ENCODE assay signal across 9 cellular contexts in genomic region chr2:224400886-224401632, GRCh38. TPM values are rescaled to one million over a fixed set of nuclear protein-coding genes. Genes with fewer than 3 reads are reported as not detected.
DNase-seq lines count a peak whose midpoint lies in the region; ATAC-seq and TF ChIP-seq lines count a peak whose summit lies in the region.
"Had no signal": no experiment of that assay in that cellular context is flagged by ENCODE, and none has a peak within 500 bp of the region (broad histone marks: within the 10 kb centered on the region; RNA-seq: fewer than 3 reads in every experiment).

No MANE protein-coding gene starts in this region.

- H3K4me1 ChIP-seq in breast epithelium, result no peaks in the 10 kb centered on the region
- H3K4me1 ChIP-seq in mammary epithelial cell (ENCODE audit: insufficient read depth, low read length), result no peaks in the 10 kb centered on the region
- peaks cover 0 to 4% of the 10 kb centered on the region in 2 donors for H3K4me1 ChIP-seq in esophagus (ENCODE audit: control insufficient read depth in 2 of 2, insufficient read depth in 2 of 2, low read length in 1 of 2)
- H3K4me1 ChIP-seq in neural progenitor cell, result no peaks in the 10 kb centered on the region
- H3K4me1 ChIP-seq in vagina, result no peaks in the 10 kb centered on the region

- no peaks in the 10 kb centered on the region for H4K20me1 ChIP-seq in mammary epithelial cell (ENCODE audit: insufficient read depth, low read length)
- no peaks in the 10 kb centered on the region for H4K20me1 ChIP-seq in neural progenitor cell (ENCODE audit: low read depth)

- no peaks in the 10 kb centered on the region for H3K36me3 Mint-ChIP-seq in neural progenitor cell
- H3K36me3 Mint-ChIP-seq in effector memory CD8-positive, alpha-beta T cell (ENCODE audit: insufficient read depth), result no peaks in the 10 kb centered on the region

- DNase-seq in breast epithelium (ENCODE audit: low spot score in 2 of 2) (no peak), mammary epithelial cell (no peak), neural progenitor cell (ENCODE audit: low spot score) (no peak), vagina (ENCODE audit: extremely low spot score in 2 of 2) (no peak), substantia nigra (lab: John Stamatoyannopoulos, UW) (no peak)
- DNase-seq in effector memory CD8-positive, alpha-beta T cell, result no peak

- no peak for TF ChIP-seq CTCF in breast epithelium (IDR thresholded peaks at IDR 0.05)
- no peak for TF ChIP-seq CTCF in mammary epithelial cell (conservative IDR thresholded peaks at IDR 0.05 in 1 of 2, IDR thresholded peaks at IDR 0.05 in 1 of 2; ENCODE audit: extremely low read depth in 1 of 2, insufficient read depth in 1 of 2, low read depth in 1 of 2, low read length in 2 of 2)
- no peak for TF ChIP-seq CTCF in neural progenitor cell (IDR thresholded peaks at IDR 0.05)
- no peak for TF ChIP-seq CTCF in vagina (IDR thresholded peaks at IDR 0.05)

- 86% methylated on average over 21 of the region's 22 CpGs for WGBS in mammary epithelial cell (ENCODE audit: low coverage, missing lambda C conversion rate)
- 71 to 78% methylated on average over 22 of the region's 22 CpGs for WGBS in esophagus, 2 donors

- in situ Hi-C loops in mammary epithelial cell (cut with MboI; ENCODE audit: low sequenced_read_pairs in 2 of 2), result no loop called here

- intact Hi-C loops in breast epithelium (cut with DNase I; ENCODE audit: low total_unique reads), result no loop called here
- intact Hi-C loops in mammary epithelial cell (cut with micrococcal nuclease), result no loop called here
- intact Hi-C loops in vagina (cut with DNase I), result no loop called here

- CTCF ChIA-PET in mammary epithelial cell (lab: Charles Lee; ENCODE audit: low non-redundant PET), result no interaction called here

- no peak overlapping the region for H3K27ac Mint-ChIP-seq in neural progenitor cell
- peak overlapping the region in 1 of 2 donors; percentile 41 for H3K27ac Mint-ChIP-seq in effector memory CD8-positive, alpha-beta T cell

- H3K27me3 Mint-ChIP-seq in neural progenitor cell (ENCODE audit: insufficient read depth, low read depth), result peaks cover 2% of the 10 kb centered on the region
- H3K27me3 Mint-ChIP-seq in effector memory CD8-positive, alpha-beta T cell, result peaks cover 14 to 18% of the 10 kb centered on the region in 2 donors

- peaks cover 7% of the 10 kb centered on the region for H3K9me3 Mint-ChIP-seq in neural progenitor cell
- H3K9me3 Mint-ChIP-seq in effector memory CD8-positive, alpha-beta T cell, result no peaks in the 10 kb centered on the region

- H2AFZ ChIP-seq in mammary epithelial cell (ENCODE audit: low read depth, low read length), result no peak overlapping the region
- H2AFZ ChIP-seq in neural progenitor cell (replicated peaks), result peak overlapping the region; percentile 90

- no peaks in the 10 kb centered on the region for H3K79me2 ChIP-seq in mammary epithelial cell (ENCODE audit: insufficient read depth, low read length)
- no peaks in the 10 kb centered on the region for H3K79me2 ChIP-seq in neural progenitor cell (ENCODE audit: low read depth)

- dilution Hi-C loops in mammary epithelial cell (cut with HindIII; ENCODE audit: low sequenced_read_pairs), result no loop called here

- ATAC-seq in GM21723 (IDR thresholded peaks at IDR 0.05; ENCODE audit: unreplicated experiment), result no peak
- no peak for ATAC-seq in effector memory CD8-positive, alpha-beta T cell (replicated peaks)
- ATAC-seq: Panc1 had no signal

- H3K4me1 Mint-ChIP-seq in neural progenitor cell, result no peaks in the 10 kb centered on the region
- H3K4me1 Mint-ChIP-seq in effector memory CD8-positive, alpha-beta T cell (ENCODE audit: low read depth in 2 of 2), result peaks cover 0 to 4% of the 10 kb centered on the region in 2 donors

- peak overlapping the region in 1 of 2 donors; percentile 66 for H3K27ac ChIP-seq in breast epithelium
- no peak overlapping the region for H3K27ac ChIP-seq in mammary epithelial cell (ENCODE audit: insufficient read depth, low read depth, low read length)
- peak overlapping the region in 1 of 2 donors; percentile 28 for H3K27ac ChIP-seq in esophagus (ENCODE audit: low read depth in 2 of 2, low read length in 1 of 2)
- H3K27ac ChIP-seq in neural progenitor cell, result no peak overlapping the region
- peak overlapping the region; percentile 24 for H3K27ac ChIP-seq in vagina
- H3K27ac ChIP-seq in substantia nigra (ENCODE audit: low read depth, low read length, poor library complexity, severe bottlenecking), result no peak overlapping the region

- H3K27me3 ChIP-seq in breast epithelium (no peaks in the 10 kb centered on the region), mammary epithelial cell (ENCODE audit: insufficient read depth, low read length) (no peaks in the 10 kb centered on the region), esophagus (ENCODE audit: control insufficient read depth in 1 of 2, insufficient read depth in 2 of 2, low read length in 2 of 2) (no peaks in the 10 kb centered on the region), neural progenitor cell (no peaks in the 10 kb centered on the region), vagina (no peaks in the 10 kb centered on the region)

- H3K9ac ChIP-seq in mammary epithelial cell (ENCODE audit: insufficient read depth, low read length) (no peak overlapping the region), neural progenitor cell (no peak overlapping the region)

- H3K4me3 Mint-ChIP-seq in neural progenitor cell, result no peak overlapping the region
- peak overlapping the region in 1 of 2 donors; percentile 47 for H3K4me3 Mint-ChIP-seq in effector memory CD8-positive, alpha-beta T cell

- H3K36me3 ChIP-seq in breast epithelium (no peaks in the 10 kb centered on the region), mammary epithelial cell (ENCODE audit: insufficient read depth, low read length) (no peaks in the 10 kb centered on the region), esophagus (ENCODE audit: control insufficient read depth in 2 of 2, insufficient read depth in 2 of 2, low read length in 1 of 2) (no peaks in the 10 kb centered on the region), neural progenitor cell (no peaks in the 10 kb centered on the region), vagina (no peaks in the 10 kb centered on the region)

- H3K4me3 ChIP-seq in breast epithelium (peak overlapping the region; percentile 37 to 56 (median 43)), mammary epithelial cell (replicated peaks in 1 of 3; ENCODE audit: insufficient read depth in 1 of 3, low read depth in 2 of 3, low read length in 3 of 3) (no peak overlapping the region), esophagus (ENCODE audit: low read depth in 1 of 2, low read length in 2 of 2) (peak overlapping the region; percentile 2 to 41), neural progenitor cell (no peak overlapping the region), vagina (peak overlapping the region; percentile 33)

- H3K9me3 ChIP-seq in breast epithelium (peaks cover 0 to 7% of the 10 kb centered on the region in 2 donors), mammary epithelial cell (replicated peaks; ENCODE audit: insufficient read depth, low read length) (no peaks in the 10 kb centered on the region), esophagus (ENCODE audit: control insufficient read depth in 2 of 2, insufficient read depth in 1 of 2, low read depth in 1 of 2, low read length in 1 of 2) (no peaks in the 10 kb centered on the region), neural progenitor cell (ENCODE audit: low read depth) (no peaks in the 10 kb centered on the region), vagina (no peaks in the 10 kb centered on the region)

- TF ChIP-seq POLR2A in breast epithelium (IDR thresholded peaks at IDR 0.05) (no peak), vagina (IDR thresholded peaks at IDR 0.05) (no peak)

- no TSS peak for BruUV-seq in mammary epithelial cell (replicated peaks; lab: Mats Ljungman, UMichigan)

- H3F3A ChIP-seq in neural progenitor cell (ENCODE audit: low read depth), result no peaks in the 10 kb centered on the region

- H3K4me2 ChIP-seq in mammary epithelial cell (ENCODE audit: insufficient read depth, low read depth, low read length) (no peak overlapping the region), neural progenitor cell (no peak overlapping the region)

RNA-seq across cellular contexts. Expression of gene FAM124B, which starts 0.8 kb away (rescaled TPM):
- total RNA-seq in breast epithelium, result 1 to 10 TPM; 2.6 to 7.9 (median 3.5) TPM
- not detected for total RNA-seq in mammary epithelial cell
- polyA plus RNA-seq in mammary epithelial cell, result not detected
- not detected for polyA minus RNA-seq in mammary epithelial cell
- polyA plus RNA-seq in esophagus, result under 1 TPM; 0.33 TPM
- 0.15 TPM in 1 of 2 replicates, not detected in the other for total RNA-seq in neural progenitor cell (ENCODE audit: low replicate concordance)
- total RNA-seq in vagina, result 1.7 TPM

Comparison
In these comparisons a context has a peak if more than half of its experiments do, and no peak if none do; other contexts are left out.
1. H3K4me3 ChIP-seq: peak in breast epithelium (3 of 3), esophagus (2 of 2) and vagina (2 of 2); none in mammary epithelial cell (0 of 3) and neural progenitor cell (single experiment).